27 cellular contexts compared by ENCODE assay signal in genomic region chr15:29204356-29204755, GRCh38.
"Had no signal": no experiment of that assay in that cellular context is flagged by ENCODE, and none has a peak within 500 bp of the region (broad histone marks: within the 10 kb centered on the region; RNA-seq: fewer than 3 reads in every experiment).

No MANE protein-coding gene starts in this region.

- H3K9me3 ChIP-seq: colonic mucosa, esophagus squamous epithelium, gastrocnemius medialis, gastroesophageal sphincter had no signal

- H3K4me3 ChIP-seq: colonic mucosa, coronary artery, dorsolateral prefrontal cortex, esophagus squamous epithelium, gastrocnemius medialis, gastroesophageal sphincter had no signal

- DNase-seq: cerebellar nuclear complex; colonic mucosa; cortex of kidney; dermis blood vessel endothelial cell; dorsolateral prefrontal cortex; effector CD4-positive, alpha-beta T cell; effector CD8-positive, alpha-beta T cell; effector memory CD4-positive, alpha-beta T cell; effector memory CD8-positive, alpha-beta T cell; endodermal cell; erythroblast; esophagus squamous epithelium; foreskin fibroblast; foreskin keratinocyte; foreskin melanocyte; gastrocnemius medialis; glutamatergic neuron; head of caudate nucleus had no signal

- H3K4me1 ChIP-seq: colonic mucosa, esophagus squamous epithelium, foreskin keratinocyte, gastrocnemius medialis, gastroesophageal sphincter had no signal

- H3K27ac ChIP-seq: colonic mucosa, coronary artery, dorsolateral prefrontal cortex, epithelial cell of prostate, esophagus squamous epithelium, foreskin keratinocyte, gastrocnemius medialis, gastroesophageal sphincter had no signal

- H3K9me3 Mint-ChIP-seq: dendritic cell treated with granulocyte-macrophage colony-stimulating factor and Interleukin-4, amounts not matched to agents 40 ng/mL and 50 ng/mL, for 4 days; effector memory CD8-positive, alpha-beta T cell had no signal

- H3K36me3 ChIP-seq: colonic mucosa, esophagus squamous epithelium, gastrocnemius medialis, gastroesophageal sphincter had no signal

- H3K4me3 Mint-ChIP-seq: dendritic cell treated with granulocyte-macrophage colony-stimulating factor and Interleukin-4, amounts not matched to agents 40 ng/mL and 50 ng/mL, for 4 days; effector memory CD8-positive, alpha-beta T cell; endodermal cell had no signal

- FAIRE-seq: colon, endometrium, endothelial cell of umbilical vein, frontal cortex had no signal

- ATAC-seq: effector memory CD8-positive, alpha-beta T cell; esophagus mucosa; foreskin keratinocyte; gastrocnemius medialis; gastroesophageal sphincter had no signal

- H3K27ac Mint-ChIP-seq: dendritic cell treated with granulocyte-macrophage colony-stimulating factor and Interleukin-4, amounts not matched to agents 40 ng/mL and 50 ng/mL, for 4 days; effector memory CD8-positive, alpha-beta T cell; endodermal cell had no signal

- H3K27me3 Mint-ChIP-seq: dendritic cell treated with granulocyte-macrophage colony-stimulating factor and Interleukin-4, amounts not matched to agents 40 ng/mL and 50 ng/mL, for 4 days had no signal

- H3K27me3 ChIP-seq: colonic mucosa, dorsolateral prefrontal cortex, foreskin keratinocyte had no signal
